Comparison of ENCODE assay signal across 2 cellular contexts in genomic region chr2:85770786-85771409, GRCh38.
TF ChIP-seq lines count a peak whose summit lies in the region.

No MANE protein-coding gene starts in this region.

TF ChIP-seq in HCT116, 20 proteins besides CTCF, POLR2A, EP300 and RAD21 (continued from another document):
- TF ChIP-seq FOSL1 (IDR thresholded peaks at IDR 0.05; ENCODE audit: low read depth) = no peak

TF ChIP-seq in liver, 16 proteins besides CTCF, POLR2A, EP300 and RAD21 (continued from another document):
- TF ChIP-seq, protein P1, sequence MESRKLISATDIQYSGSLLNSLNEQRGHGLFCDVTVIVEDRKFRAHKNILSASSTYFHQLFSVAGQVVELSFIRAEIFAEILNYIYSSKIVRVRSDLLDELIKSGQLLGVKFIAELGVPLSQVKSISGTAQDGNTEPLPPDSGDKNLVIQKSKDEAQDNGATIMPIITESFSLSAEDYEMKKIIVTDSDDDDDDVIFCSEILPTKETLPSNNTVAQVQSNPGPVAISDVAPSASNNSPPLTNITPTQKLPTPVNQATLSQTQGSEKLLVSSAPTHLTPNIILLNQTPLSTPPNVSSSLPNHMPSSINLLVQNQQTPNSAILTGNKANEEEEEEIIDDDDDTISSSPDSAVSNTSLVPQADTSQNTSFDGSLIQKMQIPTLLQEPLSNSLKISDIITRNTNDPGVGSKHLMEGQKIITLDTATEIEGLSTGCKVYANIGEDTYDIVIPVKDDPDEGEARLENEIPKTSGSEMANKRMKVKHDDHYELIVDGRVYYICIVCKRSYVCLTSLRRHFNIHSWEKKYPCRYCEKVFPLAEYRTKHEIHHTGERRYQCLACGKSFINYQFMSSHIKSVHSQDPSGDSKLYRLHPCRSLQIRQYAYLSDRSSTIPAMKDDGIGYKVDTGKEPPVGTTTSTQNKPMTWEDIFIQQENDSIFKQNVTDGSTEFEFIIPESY (IDR thresholded peaks at IDR 0.05) = no peak
- no peak for TF ChIP-seq HNF4G (IDR thresholded peaks at IDR 0.05)
